Comparison of ENCODE assay signal across 13 cellular contexts in genomic region chr7:117251687-117252086, GRCh38.
DNase-seq lines count a peak whose midpoint lies in the region; ATAC-seq and TF ChIP-seq lines count a peak whose summit lies in the region.
"Had no signal": no experiment of that assay in that cellular context is flagged by ENCODE, and none has a peak within 500 bp of the region (broad histone marks: within the 10 kb centered on the region; RNA-seq: fewer than 3 reads in every experiment).

No MANE protein-coding gene starts in this region.

- peak overlapping the region; percentile 43; the same call in 1 of the 2 replicates for H3K23ac ChIP-seq in IMR-90 (ENCODE audit: low read depth, low read length)

- H3K79me1 ChIP-seq in IMR-90 (ENCODE audit: low read depth in 1 of 2, low read length in 2 of 2) = no peaks in the 10 kb centered on the region

- peak overlapping the region; percentile 98 for H2BK120ac ChIP-seq in IMR-90 (ENCODE audit: low read depth, low read length)

- peak overlapping the region; percentile 71 to 89; a peak in 3 of 4 replicates for H4K8ac ChIP-seq in IMR-90 (ENCODE audit: low read depth in 2 of 2, low read length in 2 of 2)

- in situ Hi-C loops in IMR-90 (cut with MboI; ENCODE audit: low sequenced_read_pairs) = no loop called here

- H3K9me1 ChIP-seq in IMR-90 (ENCODE audit: insufficient read depth, low read length) = peaks cover 23% of the 10 kb centered on the region

- no peaks in the 10 kb centered on the region for H3K27me3 ChIP-seq in IMR-90 (ENCODE audit: control insufficient read depth, insufficient read depth, low read length)
- H3K27me3 ChIP-seq in tibial artery = no peaks in the 10 kb centered on the region

- H3K9ac ChIP-seq in IMR-90 (ENCODE audit: low read depth, low read length) = peak overlapping the region; percentile 2; the same call in 1 of the 2 replicates

- dilution Hi-C loops in IMR-90 (cut with HindIII; ENCODE audit: low sequenced_read_pairs, unreplicated experiment) = no loop called here

- H2AK9ac ChIP-seq in IMR-90 (replicated peaks; ENCODE audit: low read depth, low read length, poor library complexity) = peak overlapping the region; percentile 31

- no peaks in the 10 kb centered on the region for H4K20me1 ChIP-seq in IMR-90 (ENCODE audit: insufficient read depth, low read length)

- POLR2A ChIA-PET in IMR-90 (lab: Charles Lee; ENCODE audit: unreplicated experiment) = no interaction called here

- TF ChIP-seq POLR2A in IMR-90 (IDR thresholded peaks at IDR 0.05; ENCODE audit: low read depth, low read length) = no peak

- H2BK15ac ChIP-seq in IMR-90 (ENCODE audit: low read depth, low read length) = peak overlapping the region; percentile 86; the same call in 2 of the 3 replicates

- H3K4me3 ChIP-seq in IMR-90 (ENCODE audit: insufficient read depth, low read depth, low read length) = no peak overlapping the region
- H3K4me3 ChIP-seq in tibial artery = no peak overlapping the region

- peak overlapping the region; percentile 62; the same call in 1 of the 2 replicates for H3K27ac ChIP-seq in IMR-90 (ENCODE audit: insufficient read depth, low read length)
- H3K27ac ChIP-seq in tibial artery = no peak overlapping the region

- H3K36me3 ChIP-seq in IMR-90 (ENCODE audit: control insufficient read depth, insufficient read depth, low read length) = no peaks in the 10 kb centered on the region
- H3K36me3 ChIP-seq in tibial artery = no peaks in the 10 kb centered on the region

- 100% methylated on average over 1 of the region's 4 CpGs; no CpG with 5 or more reads in 1 of the 2 experiments for WGBS in IMR-90 (ENCODE audit: extremely low coverage in 2 of 2, insufficient read length in 1 of 2), 2 experiments

- no peak overlapping the region for H3K56ac ChIP-seq in IMR-90 (ENCODE audit: extremely low read depth, insufficient read depth, low read length)

- peaks cover 26% of the 10 kb centered on the region for H3K4me1 ChIP-seq in IMR-90 (ENCODE audit: control insufficient read depth, insufficient read depth, low read length)
- peaks cover 0 to 20% (median 0%) of the 10 kb centered on the region in 4 donors for H3K4me1 ChIP-seq in tibial artery

- TF ChIP-seq CTCF in IMR-90 (conservative IDR thresholded peaks at IDR 0.05; ENCODE audit: low read depth, low read length) (no peak), tibial artery (IDR thresholded peaks at IDR 0.05) (no peak)

- H2BK20ac ChIP-seq in IMR-90 (ENCODE audit: low read depth, low read length) = peak overlapping the region; percentile 97

- intact Hi-C loops in IMR-90 (cut with micrococcal nuclease) = loop anchor here (2.0 to 5.0 kb wide), 2 partner anchors 21 to 1019 kb away; no protein-coding TSS in a partner anchor
- intact Hi-C loops in tibial artery (cut with DNase I; ENCODE audit: low total_unique reads) = no loop called here

- H3K9me3 ChIP-seq in IMR-90 (ENCODE audit: control insufficient read depth, insufficient read depth, low read length) (no peaks in the 10 kb centered on the region), tibial artery (no peaks in the 10 kb centered on the region)

- H2AFZ ChIP-seq in IMR-90 (replicated peaks; ENCODE audit: low read length, poor library complexity) = peak overlapping the region; percentile 76

- CTCF ChIA-PET in IMR-90 (lab: Yijun Ruan, JAX) = interaction anchor here (0.6 to 1.1 kb wide), 3 partner anchors 26 to 310 kb away, joined by 3 read pairs; no protein-coding TSS in a partner anchor

- no TSS peak for BruUV-seq in IMR-90 (replicated peaks; lab: Mats Ljungman, UMichigan)

- DNase-seq in GM04504 (ENCODE audit: low read depth) = peak; percentile 69
- peak; percentile 91 for DNase-seq in IMR-90
- peak; percentile 79 for DNase-seq in glomerular visceral epithelial cell (ENCODE audit: extremely low spot score)
- DNase-seq in NOMO-1 treated with dmso at 0.1 percent for 144 hours (lab: John Stamatoyannopoulos, UW; ENCODE audit: unreplicated experiment) = no peak
- DNase-seq in tibial artery = no peak
- no peak for DNase-seq in NCI-H774 (lab: John Stamatoyannopoulos, UW)
- no peak for DNase-seq in NCI-H748 treated with DMSO at 0.1 percent for 48 hours (lab: John Stamatoyannopoulos, UW)
- DNase-seq: CD8-positive, alpha-beta memory T cell; hypothalamus; stimulated activated CD4-positive, alpha-beta T cell treated with anti-CD3 and anti-CD28 coated beads, Interleukin-12 subunit alpha, Interleukin-12 subunit beta, amount 100 ng/mL, for 4 hours; T1000 had no signal

- peak overlapping the region; percentile 97 for H2BK5ac ChIP-seq in IMR-90 (ENCODE audit: low read depth, low read length, poor library complexity, severe bottlenecking)

- peak overlapping the region; percentile 73 for H4K91ac ChIP-seq in IMR-90 (ENCODE audit: insufficient read depth, low read depth, low read length)

- ATAC-seq in GM21717 (IDR thresholded peaks at IDR 0.05; ENCODE audit: unreplicated experiment) = peak; percentile 56
- ATAC-seq in IMR-90 (ENCODE audit: low read depth) = peak; percentile 21; the same call in 1 of the 2 replicates
- ATAC-seq: stimulated activated effector memory CD8-positive, alpha-beta T cell treated with anti-CD3 and anti-CD28 coated beads, Interleukin-12 subunit alpha, Interleukin-12 subunit beta, amount 100 ng/mL, for 72 hours had no signal

- H4K5ac ChIP-seq in IMR-90 (ENCODE audit: low read depth, low read length) = peak overlapping the region; percentile 98

- TF ChIP-seq RAD21 in IMR-90 (IDR thresholded peaks at IDR 0.05; ENCODE audit: low read length) = no peak

- peak overlapping the region; percentile 63 for H2AK5ac ChIP-seq in IMR-90 (ENCODE audit: low read depth, low read length)

- no peak overlapping the region for H3K4me2 ChIP-seq in IMR-90 (ENCODE audit: low read depth, low read length)

- peak overlapping the region; percentile 88 for H3K4ac ChIP-seq in IMR-90 (ENCODE audit: low read depth, low read length)

- peak overlapping the region; percentile 98 for H3K18ac ChIP-seq in IMR-90 (ENCODE audit: low read depth, low read length)

- peak overlapping the region; percentile 91 for H3K14ac ChIP-seq in IMR-90 (replicated peaks; ENCODE audit: low read depth, low read length)

TF ChIP-seq in IMR-90, 13 proteins besides CTCF, POLR2A, EP300 and RAD21:
- TF ChIP-seq CEBPB (IDR thresholded peaks at IDR 0.05; ENCODE audit: low read depth, low read length) (0 out of 2 replicates have a peak, but pooled peaks have one; percentile 15), RCOR1 (IDR thresholded peaks at IDR 0.05; ENCODE audit: insufficient replicate concordance, low read length) (no peak)

Comparison
In these comparisons a context has a peak if more than half of its experiments do, and no peak if none do; other contexts are left out.
1. DNase-seq: peak in GM04504 (single experiment), IMR-90 (single experiment) and glomerular visceral epithelial cell (single experiment); none in NOMO-1 treated with dmso at 0.1 percent for 144 hours (single experiment), tibial artery (0 of 2), NCI-H774 (single experiment) and NCI-H748 treated with DMSO at 0.1 percent for 48 hours (single experiment).